In genomic region chr6:20404641-20405032, GRCh38 we compare ENCODE assay signal across 8 cellular contexts.
DNase-seq lines count a peak whose midpoint lies in the region; TF ChIP-seq lines count a peak whose summit lies in the region.

No MANE protein-coding gene starts in this region.

- peaks cover 46% of the 10 kb centered on the region for H4K20me1 ChIP-seq in SU-DHL-6 (ENCODE audit: low read depth, low read length)

- H3K4me1 ChIP-seq in adipocyte (ENCODE audit: control insufficient read depth, insufficient read depth, low read length): peaks cover 10% of the 10 kb centered on the region
- H3K4me1 ChIP-seq in iPS-20b (ENCODE audit: insufficient read depth, low read length): no peaks in the 10 kb centered on the region

- H3K9me3 ChIP-seq in SU-DHL-6 (ENCODE audit: insufficient read depth, low read length) (no peaks in the 10 kb centered on the region), adipocyte (ENCODE audit: control insufficient read depth, low read length) (no peaks in the 10 kb centered on the region), iPS-20b (ENCODE audit: insufficient read depth, low read depth, low read length) (no peaks in the 10 kb centered on the region)

- H3K9ac ChIP-seq in SU-DHL-6 (ENCODE audit: low read length) (peak overlapping the region; percentile 99), adipocyte (ENCODE audit: low read length) (peak overlapping the region; percentile 89), iPS-20b (ENCODE audit: low read depth, low read length) (peak overlapping the region; percentile 99)

- no peak overlapping the region for H2AFZ ChIP-seq in SU-DHL-6 (ENCODE audit: low read depth, low read length, severe bottlenecking)

- H3K4me3 ChIP-seq in GM06990 (replicated peaks; ENCODE audit: low read depth, low read length) (peak overlapping the region; percentile 79), HFF-Myc (replicated peaks; ENCODE audit: low read depth, low read length) (peak overlapping the region; percentile 79), SU-DHL-6 (ENCODE audit: insufficient read depth, low read length, poor library complexity, severe bottlenecking) (peak overlapping the region; percentile 79), adipocyte (ENCODE audit: low read length) (peak overlapping the region; percentile 93), iPS-20b (ENCODE audit: low read length) (peak overlapping the region; percentile 97)

- H3K27ac ChIP-seq in SU-DHL-6 (ENCODE audit: low read depth, low read length) (peak overlapping the region; percentile 95), iPS-20b (ENCODE audit: low read length) (peak overlapping the region; percentile 43)

- H3K36me3 ChIP-seq in GM06990 (ENCODE audit: control insufficient read depth, insufficient read depth, low read length) (no peaks in the 10 kb centered on the region), SU-DHL-6 (ENCODE audit: low read length) (peaks cover 29% of the 10 kb centered on the region; the same call in 1 of the 2 replicates), adipocyte (ENCODE audit: control insufficient read depth, insufficient read depth, low read length, severe bottlenecking) (peaks cover 7% of the 10 kb centered on the region), iPS-20b (ENCODE audit: insufficient read depth, low read depth, low read length) (peaks cover 32% of the 10 kb centered on the region)

- DNase-seq in GM06990 (ENCODE audit: extremely low read depth, insufficient read length) (peak; percentile 46), HFF-Myc (ENCODE audit: extremely low read depth, low read depth) (peak; percentile 77), NCI-H1092 (lab: John Stamatoyannopoulos, UW) (peak; percentile 40), adipocyte (ENCODE audit: low read depth) (peak; percentile 79), pons (ENCODE audit: low spot score) (no peak)
- DNase-seq in stimulated activated CD4-positive, alpha-beta T cell treated with anti-CD3 and anti-CD28 coated beads, Interleukin-1b, Interleukin-23, amount 100 ng/mL, for 48 hours: peak; percentile 72

- H3K9me2 ChIP-seq in SU-DHL-6 (replicated peaks; ENCODE audit: insufficient read depth, low read length): no peaks in the 10 kb centered on the region

- H3K79me2 ChIP-seq in SU-DHL-6 (ENCODE audit: insufficient read depth, low read length): peaks cover 74% of the 10 kb centered on the region

- H3K4me2 ChIP-seq in SU-DHL-6 (ENCODE audit: low read depth, low read length, poor library complexity, severe bottlenecking): peak overlapping the region; percentile 85

- TF ChIP-seq CTCF in GM06990 (IDR thresholded peaks at IDR 0.05; ENCODE audit: insufficient read depth, low read length, poor library complexity, severe bottlenecking) (peak; percentile 68), HFF-Myc (IDR thresholded peaks at IDR 0.05; ENCODE audit: low read depth, low read length, missing control alignments) (peak; percentile 67), SU-DHL-6 (IDR thresholded peaks at IDR 0.05; ENCODE audit: insufficient read depth, low read length, poor library complexity, severe bottlenecking) (peak; percentile 88)

- H3K27me3 ChIP-seq in GM06990 (replicated peaks; ENCODE audit: control insufficient read depth, insufficient read depth, low read length) (no peaks in the 10 kb centered on the region), SU-DHL-6 (ENCODE audit: low read length) (no peaks in the 10 kb centered on the region), adipocyte (replicated peaks; ENCODE audit: control insufficient read depth, insufficient read depth, low read length) (no peaks in the 10 kb centered on the region), iPS-20b (ENCODE audit: insufficient read depth, low read length) (no peaks in the 10 kb centered on the region)

- H3F3A ChIP-seq in SU-DHL-6 (ENCODE audit: insufficient read depth): peaks cover 32% of the 10 kb centered on the region
